8 cellular contexts compared by ENCODE assay signal in genomic region chr1:15950763-15951295, GRCh38. TPM values are rescaled to one million over a fixed set of nuclear protein-coding genes. Genes with fewer than 3 reads are reported as not detected.
DNase-seq lines count a peak whose midpoint lies in the region; ATAC-seq and TF ChIP-seq lines count a peak whose summit lies in the region.

No MANE protein-coding gene starts in this region.

- no peak for ATAC-seq in HG02642 (IDR thresholded peaks at IDR 0.05; ENCODE audit: poor library complexity, unreplicated experiment)

- no peaks in the 10 kb centered on the region for H3K27me3 ChIP-seq in adipocyte (replicated peaks; ENCODE audit: control insufficient read depth, insufficient read depth, low read length)

- H3K36me3 ChIP-seq in SK-N-MC (ENCODE audit: insufficient read depth, low read length) (peaks cover 11% of the 10 kb centered on the region; the same call in 1 of the 2 replicates), adipocyte (ENCODE audit: control insufficient read depth, insufficient read depth, low read length, severe bottlenecking) (peaks cover 20% of the 10 kb centered on the region), mesodermal cell (ENCODE audit: control insufficient read depth, insufficient read depth, low read length) (peaks cover 38% of the 10 kb centered on the region)

- H3K9ac ChIP-seq in SK-N-MC (ENCODE audit: insufficient read length) (no peak overlapping the region), adipocyte (ENCODE audit: low read length) (peak overlapping the region; percentile 86)

- H3K4me3 ChIP-seq in SK-N-MC (peak overlapping the region; percentile 62), adipocyte (ENCODE audit: low read length) (peak overlapping the region; percentile 36), mesodermal cell (ENCODE audit: extremely low read depth, insufficient read depth, low read length, poor library complexity, severe bottlenecking) (no peak overlapping the region)

- DNase-seq in SK-N-MC (ENCODE audit: low read depth, low spot score) (no peak), adipocyte (ENCODE audit: low read depth) (peak; percentile 76), AML-193 (lab: John Stamatoyannopoulos, UW) (no peak), islet precursor cell (no peak)
- DNase-seq in stimulated activated CD8-positive, alpha-beta memory T cell treated with anti-CD3 and anti-CD28 coated beads, Interleukin-7, amount 100 ng/mL, for 4 hours (ENCODE audit: low read depth in 2 of 2): peak; percentile 81 to 88

- H3K4me1 ChIP-seq in adipocyte (ENCODE audit: control insufficient read depth, insufficient read depth, low read length) (peaks cover 70% of the 10 kb centered on the region), mesodermal cell (ENCODE audit: control insufficient read depth, insufficient read depth, low read length, poor library complexity, severe bottlenecking) (peaks cover 60% of the 10 kb centered on the region)

- 0 out of 2 replicates have a peak overlapping the region, but pooled peaks have one; percentile 15 for H3K27ac ChIP-seq in 22Rv1
- H3K27ac ChIP-seq in SK-N-MC: peak overlapping the region; percentile 73; the same call in 1 of the 2 replicates
- peak overlapping the region; percentile 90 for H3K27ac ChIP-seq in mesodermal cell (ENCODE audit: low read depth, low read length, severe bottlenecking)

- 74 to 90% methylated on average over 5 to 7 of the region's 10 CpGs for WGBS in mesodermal cell (ENCODE audit: insufficient coverage in 2 of 2), 2 experiments

- TF ChIP-seq CTCF in 22Rv1 (IDR thresholded peaks at IDR 0.05): no peak

- H3K9me3 ChIP-seq in SK-N-MC (ENCODE audit: low read depth, low read length): no peaks in the 10 kb centered on the region
- no peaks in the 10 kb centered on the region for H3K9me3 ChIP-seq in adipocyte (ENCODE audit: control insufficient read depth, low read length)
- H3K9me3 ChIP-seq in mesodermal cell (ENCODE audit: control insufficient read depth, low read length): no peaks in the 10 kb centered on the region

RNA-seq across cellular contexts. Expression of gene ZBTB17, which starts 25.1 kb away (rescaled TPM):
- 27.9 TPM for polyA plus RNA-seq in mesodermal cell (2013, experiment 1 of 2)
- polyA plus RNA-seq in mesodermal cell (2013, experiment 2 of 2): 21.7 TPM

RNA-seq across cellular contexts. Expression of gene SRARP, which starts 53.2 kb away (rescaled TPM):
- polyA plus RNA-seq in mesodermal cell (2013, experiment 1 of 2): 0.44 TPM
- 0.61 TPM for polyA plus RNA-seq in mesodermal cell (2013, experiment 2 of 2)

Comparison
In these comparisons a context has a peak if more than half of its experiments do, and no peak if none do; other contexts are left out.
1. H3K27ac ChIP-seq: peak in every context shown above with its lines; median percentile 90 in mesodermal cell; 73 in SK-N-MC; 15 in 22Rv1.
2. DNase-seq: peak in adipocyte (single experiment) and stimulated activated CD8-positive, alpha-beta memory T cell treated with anti-CD3 and anti-CD28 coated beads, Interleukin-7, amount 100 ng/mL, for 4 hours (2 of 2); none in SK-N-MC (single experiment), AML-193 (0 of 2) and islet precursor cell (single experiment).